Comparison of ENCODE assay signal across 8 cellular contexts in the genomic region with DNA sequence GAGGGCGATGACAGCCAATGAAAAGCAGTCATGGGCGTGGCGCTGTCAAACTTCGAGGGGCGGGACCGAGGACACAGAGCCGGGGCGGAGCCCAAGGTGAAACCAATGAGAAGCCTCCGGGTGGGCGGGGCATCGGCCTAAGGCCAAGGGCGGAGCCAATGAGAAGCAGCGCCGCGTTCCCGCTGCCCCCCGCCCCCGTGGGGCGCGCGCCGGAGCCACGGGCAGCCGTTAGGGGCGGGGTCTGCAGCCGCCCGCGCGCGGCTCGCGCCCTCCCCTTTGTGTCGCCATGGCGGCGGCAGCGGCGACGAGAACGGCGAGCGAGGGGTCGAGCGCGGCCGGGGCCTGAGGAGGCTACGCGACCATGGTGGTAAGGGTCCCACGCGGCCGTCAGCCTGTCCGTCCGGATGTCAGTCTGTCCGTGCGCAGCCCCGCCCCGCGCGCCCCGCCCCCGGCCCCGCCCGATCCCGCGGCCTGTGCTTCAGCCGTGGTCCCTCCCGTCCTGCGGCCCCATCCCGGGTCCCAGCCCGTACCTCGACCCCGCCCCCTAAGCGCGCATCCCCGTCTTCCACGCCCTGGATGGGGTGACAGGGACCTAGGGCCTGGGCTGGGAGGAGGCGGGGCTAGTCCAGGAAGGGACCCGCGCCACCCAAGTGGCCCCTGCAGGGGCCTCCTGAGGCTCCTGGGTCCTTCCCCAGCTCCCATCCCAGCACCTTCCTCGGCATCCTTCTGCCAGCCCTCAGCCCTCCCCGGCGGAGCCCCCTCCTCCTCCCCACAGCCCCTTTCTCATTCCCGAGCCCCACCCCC. TPM values are rescaled to one million over a fixed set of nuclear protein-coding genes. Genes with fewer than 3 reads are reported as not detected.
DNase-seq lines count a peak whose midpoint lies in the region; ATAC-seq and TF ChIP-seq lines count a peak whose summit lies in the region.

Gene ARHGAP33 (plus strand): TSS at position 267 of the 804 bp plus-strand sequence. CDS start 95 bp downstream, at position 362.

- peaks cover 18% of the 10 kb centered on the region; the same call in 1 of the 2 replicates for H3F3A ChIP-seq in PC-9 (ENCODE audit: insufficient read depth, low read depth)

- H3K9ac ChIP-seq in mucosa of rectum (ENCODE audit: low read depth in 1 of 2, low read length in 2 of 2) = peak within 1 kb of the TSS; percentile 51 to 52

- H3K79me2 ChIP-seq in PC-9 (ENCODE audit: low read depth) = no peaks in the 10 kb centered on the region

- in situ Hi-C loops in KBM-7 (cut with MboI; ENCODE audit: low pct_unique_long_range_greater_than_20kb, low sequenced_read_pairs) = no loop called here

- H3K27me3 ChIP-seq in PC-9 (ENCODE audit: insufficient read depth, low read depth) (no peaks in the 10 kb centered on the region), mucosa of rectum (ENCODE audit: control insufficient read depth in 2 of 2, insufficient read depth in 2 of 2, low read length in 2 of 2) (no peaks in the 10 kb centered on the region)

- H3K27ac ChIP-seq in PC-9 = no peak within 1 kb of the TSS
- no peak within 1 kb of the TSS for H3K27ac ChIP-seq in mucosa of rectum (ENCODE audit: low read depth in 2 of 2, low read length in 2 of 2)

- peak; percentile 98 for DNase-seq in DMS53 treated with DMSO at 0.1 percent for 48 hours (lab: John Stamatoyannopoulos, UW; ENCODE audit: unreplicated experiment)
- peak; percentile 96 for DNase-seq in KBM-7
- peak; percentile 84 to 98 for DNase-seq in PC-9
- peak; percentile 99 for DNase-seq in activated T-cell treated with anti-CD3 and anti-CD28 coated beads for 48 hours (ENCODE audit: low read depth)
- DNase-seq in erythroblast (lab: John Stamatoyannopoulos, UW) = peak; percentile 97
- peak; percentile 96 to 98 for DNase-seq in stimulated activated CD8-positive, alpha-beta memory T cell treated with anti-CD3 and anti-CD28 coated beads, Interleukin-4, amount 100 ng/mL, for 4 hours (ENCODE audit: low read depth in 2 of 2, low spot score in 1 of 2)

- no peaks in the 10 kb centered on the region for H3K36me3 ChIP-seq in PC-9 (ENCODE audit: low read depth)
- peaks cover 0 to 4% of the 10 kb centered on the region in 2 donors for H3K36me3 ChIP-seq in mucosa of rectum (ENCODE audit: control insufficient read depth in 2 of 2, insufficient read depth in 2 of 2, low read length in 2 of 2)

- no peaks in the 10 kb centered on the region for H3K9me2 ChIP-seq in PC-9 (ENCODE audit: insufficient read depth)

- H2AFZ ChIP-seq in PC-9 = no peak within 1 kb of the TSS; the same call in 1 of the 2 replicates

- BruUV-seq in PC-9 (replicated peaks; lab: Mats Ljungman, UMichigan) = no TSS peak

- no peaks in the 10 kb centered on the region for H3K4me1 ChIP-seq in PC-9 (replicated peaks; ENCODE audit: insufficient read depth)
- H3K4me1 ChIP-seq in mucosa of rectum (ENCODE audit: control insufficient read depth in 2 of 2, insufficient read depth in 2 of 2, low read length in 2 of 2) = peaks cover 4 to 7% of the 10 kb centered on the region in 2 donors

- ATAC-seq in GM21723 (IDR thresholded peaks at IDR 0.05; ENCODE audit: unreplicated experiment) = peak; percentile 90

- no peak for TF ChIP-seq CTCF in PC-9 (conservative IDR thresholded peaks at IDR 0.05)

- peak within 1 kb of the TSS; percentile 35 for H3K4me2 ChIP-seq in PC-9

- intact Hi-C loops in PC-9 (cut with micrococcal nuclease; ENCODE audit: unreplicated experiment) = no loop called here

- POLR2A ChIA-PET in PC-9 (lab: Charles Lee; ENCODE audit: unreplicated experiment) = no interaction called here

- no peaks in the 10 kb centered on the region for H4K20me1 ChIP-seq in PC-9 (ENCODE audit: insufficient read depth)

- CTCF ChIA-PET in PC-9 (lab: Charles Lee) = no interaction called here

- H3K4me3 ChIP-seq in PC-9 (peak within 1 kb of the TSS; percentile 57; the same call in 1 of the 2 replicates), mucosa of rectum (ENCODE audit: low read length in 2 of 2) (peak within 1 kb of the TSS; percentile 56 to 68)

- peak; percentile 67 for TF ChIP-seq POLR2A in erythroblast (IDR thresholded peaks at IDR 0.05; ENCODE audit: low read length)

- H3K9me3 ChIP-seq in PC-9 (ENCODE audit: insufficient read depth, low read depth) (no peaks in the 10 kb centered on the region), mucosa of rectum (ENCODE audit: control insufficient read depth in 2 of 2, low read length in 2 of 2) (no peaks in the 10 kb centered on the region)

RNA-seq across cellular contexts. Expression of gene ARHGAP33, which starts in this region (rescaled TPM):
- 17.4 and 21.3 TPM in 2 replicates for total RNA-seq in PC-9 (2021)
